8 cellular contexts compared by ENCODE assay signal in the genomic region with DNA sequence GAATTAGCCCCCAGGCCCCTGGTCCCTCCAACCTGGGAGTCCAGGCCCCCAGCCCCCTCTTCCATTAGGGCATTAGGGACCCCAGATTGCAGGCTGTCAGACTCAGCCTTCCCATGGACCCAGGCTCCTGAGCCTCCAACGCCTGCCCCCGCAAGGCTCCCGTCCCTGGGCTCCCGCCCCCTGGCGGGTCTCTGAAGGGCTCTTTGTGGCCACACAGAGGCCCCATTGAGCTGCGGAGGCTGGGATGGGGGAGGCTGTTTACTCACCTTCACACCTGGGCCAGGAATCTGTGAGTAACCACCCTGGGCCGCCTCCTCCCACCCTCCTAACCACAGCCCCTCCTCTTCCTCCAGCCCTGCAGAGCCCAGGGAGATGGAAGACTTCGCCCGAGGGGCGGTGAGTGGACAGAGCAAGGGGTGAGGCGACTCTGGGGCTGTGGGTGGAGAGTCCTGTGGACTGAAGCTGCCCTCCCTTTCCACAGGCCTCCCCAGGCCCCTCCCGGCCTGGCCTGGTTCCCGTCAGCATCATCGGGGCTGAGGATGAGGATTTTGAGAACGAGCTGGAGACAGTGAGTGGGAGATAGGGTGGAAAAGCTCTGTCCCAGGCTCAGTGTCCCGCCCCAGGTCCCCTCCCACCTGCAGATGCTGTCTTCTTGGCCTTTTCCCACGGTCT.
A peak's percentile ranks its signal among the peaks of the same experiment; 100 is the strongest.
DNase-seq lines count a peak whose midpoint lies in the region; ATAC-seq, FAIRE-seq and TF ChIP-seq lines count a peak whose summit lies in the region.

No MANE protein-coding gene starts in this region.

- H3K4me3 Mint-ChIP-seq in activated naive CD4-positive, alpha-beta T cell treated with anti-CD3 and anti-CD28 coated beads, Interleukin-2, amount 50 U/mL, for 24 hours: peak overlapping the region; percentile 85

- DNase-seq in RCC 7860 (ENCODE audit: low spot score) (peak; percentile 23), left kidney (ENCODE audit: low read depth, low spot score) (peak; percentile 71), GF-D8 (lab: John Stamatoyannopoulos, UW) (no peak)
- peak; percentile 81 for DNase-seq in stimulated activated CD8-positive, alpha-beta memory T cell treated with anti-CD3 and anti-CD28 coated beads, Interleukin-4, amount 100 ng/mL, for 24 hours (ENCODE audit: low read depth)

- H3K9me3 Mint-ChIP-seq in activated naive CD4-positive, alpha-beta T cell treated with anti-CD3 and anti-CD28 coated beads, Interleukin-2, amount 50 U/mL, for 24 hours: no peaks in the 10 kb centered on the region

- FAIRE-seq in RCC 7860 (lab: Jason Lieb, UNC): no peak

- ATAC-seq in GM18520 (IDR thresholded peaks at IDR 0.05; ENCODE audit: unreplicated experiment): no peak
- no peak for ATAC-seq in HG02610 (IDR thresholded peaks at IDR 0.05; ENCODE audit: unreplicated experiment)

- H3K27ac Mint-ChIP-seq in activated naive CD4-positive, alpha-beta T cell treated with anti-CD3 and anti-CD28 coated beads, Interleukin-2, amount 50 U/mL, for 24 hours: peak overlapping the region; percentile 80

- peak; percentile 35; the same call in 1 of the 2 replicates for TF ChIP-seq CTCF in GM12874 (IDR thresholded peaks at IDR 0.05; ENCODE audit: insufficient read depth, low read depth, low read length)

- peaks cover 54% of the 10 kb centered on the region for H3K4me1 Mint-ChIP-seq in activated naive CD4-positive, alpha-beta T cell treated with anti-CD3 and anti-CD28 coated beads, Interleukin-2, amount 50 U/mL, for 24 hours

- H3K27me3 Mint-ChIP-seq in activated naive CD4-positive, alpha-beta T cell treated with anti-CD3 and anti-CD28 coated beads, Interleukin-2, amount 50 U/mL, for 24 hours: no peaks in the 10 kb centered on the region

- H3K36me3 Mint-ChIP-seq in activated naive CD4-positive, alpha-beta T cell treated with anti-CD3 and anti-CD28 coated beads, Interleukin-2, amount 50 U/mL, for 24 hours: peaks cover 12% of the 10 kb centered on the region
